Comparison of ENCODE assay signal across 33 cellular contexts in genomic region chr12:132036063-132036683, GRCh38.
"Had no signal": no experiment of that assay in that cellular context is flagged by ENCODE, and none has a peak within 500 bp of the region (broad histone marks: within the 10 kb centered on the region; RNA-seq: fewer than 3 reads in every experiment).

No MANE protein-coding gene starts in this region.

- H3K9me3 Mint-ChIP-seq: activated B cell treated with CpG ODN at 0.5 μM for 24 hours; activated CD8-positive, alpha-beta T cell treated with anti-CD3 and anti-CD28 coated beads for 36 hours; activated naive CD4-positive, alpha-beta T cell treated with anti-CD3 and anti-CD28 coated beads, Interleukin-2, amount 10 ng/mL, durations not matched to agents 7 days and 5 days; activated naive CD4-positive, alpha-beta T cell treated with anti-CD3 and anti-CD28 coated beads, Interleukin-2, amount 50 U/mL, for 72 hours; activated naive CD8-positive, alpha-beta T cell treated with anti-CD3 and anti-CD28 coated beads, Interleukin-2, amount 10 ng/mL, durations not matched to agents 7 days and 5 days; activated T-cell treated with anti-CD3 and anti-CD28 coated beads, Interleukin-2, amount 50 U/mL, for 4 hours; activated T-helper 17 cell treated with anti-CD3 and anti-CD28 coated beads, Interleukin-2, amount 50 U/mL, for 72 hours; brain; central memory CD8-positive, alpha-beta T cell; dendritic cell treated with granulocyte-macrophage colony-stimulating factor and Interleukin-4, amounts not matched to agents 40 ng/mL and 50 ng/mL, for 4 days; endodermal cell had no signal

- FAIRE-seq: TTC549 had no signal

- H3K27me3 Mint-ChIP-seq: activated B cell treated with CpG ODN at 0.5 μM for 24 hours; activated CD8-positive, alpha-beta T cell treated with anti-CD3 and anti-CD28 coated beads for 36 hours; activated naive CD4-positive, alpha-beta T cell treated with anti-CD3 and anti-CD28 coated beads, Interleukin-2, amount 10 ng/mL, durations not matched to agents 7 days and 5 days; activated naive CD8-positive, alpha-beta T cell treated with anti-CD3 and anti-CD28 coated beads, Interleukin-2, amount 10 ng/mL, durations not matched to agents 7 days and 5 days; activated T-helper 17 cell treated with anti-CD3 and anti-CD28 coated beads, Interleukin-2, amount 50 U/mL, for 72 hours; brain; central memory CD8-positive, alpha-beta T cell; dendritic cell treated with granulocyte-macrophage colony-stimulating factor and Interleukin-4, amounts not matched to agents 40 ng/mL and 50 ng/mL, for 4 days had no signal

- ATAC-seq: activated CD4-positive, CD25-positive, alpha-beta regulatory T cell treated with anti-CD3 and anti-CD28 coated beads, Interleukin-2, amount 50 U/mL, for 24 hours; activated CD8-positive, alpha-beta T cell treated with anti-CD3 and anti-CD28 coated beads for 36 hours; activated naive CD4-positive, alpha-beta T cell treated with anti-CD3 and anti-CD28 coated beads, Interleukin-2, amount 50 U/mL, for 72 hours; activated T-cell treated with anti-CD3 and anti-CD28 coated beads, Interleukin-2, amount 50 U/mL, for 4 hours; activated T-helper 17 cell treated with anti-CD3 and anti-CD28 coated beads, Interleukin-2, amount 50 U/mL, for 72 hours; foreskin keratinocyte; gastrocnemius medialis; heart left ventricle had no signal

- H3K4me3 Mint-ChIP-seq: activated B cell treated with CpG ODN at 0.5 μM for 24 hours; activated CD8-positive, alpha-beta T cell treated with anti-CD3 and anti-CD28 coated beads for 36 hours; activated naive CD4-positive, alpha-beta T cell treated with anti-CD3 and anti-CD28 coated beads, Interleukin-2, amount 10 ng/mL, durations not matched to agents 7 days and 5 days; activated naive CD8-positive, alpha-beta T cell treated with anti-CD3 and anti-CD28 coated beads, Interleukin-2, amount 10 ng/mL, durations not matched to agents 7 days and 5 days; activated T-cell treated with anti-CD3 and anti-CD28 coated beads, Interleukin-2, amount 50 U/mL, for 4 hours; activated T-helper 17 cell treated with anti-CD3 and anti-CD28 coated beads, Interleukin-2, amount 50 U/mL, for 72 hours; brain; central memory CD8-positive, alpha-beta T cell; dendritic cell treated with granulocyte-macrophage colony-stimulating factor and Interleukin-4, amounts not matched to agents 40 ng/mL and 50 ng/mL, for 4 days; endodermal cell had no signal

- H3K27me3 ChIP-seq: ascending aorta, breast epithelium, cardiac muscle cell, dorsolateral prefrontal cortex, esophagus muscularis mucosa, foreskin keratinocyte, gastrocnemius medialis, heart left ventricle had no signal

- H3K4me1 ChIP-seq: ascending aorta, breast epithelium, esophagus muscularis mucosa, foreskin keratinocyte had no signal

- H3K27ac ChIP-seq: ascending aorta, breast epithelium, cardiac muscle cell, coronary artery, dorsolateral prefrontal cortex, esophagus muscularis mucosa, foreskin keratinocyte, gastrocnemius medialis, heart left ventricle, VCaP had no signal

- H3K36me3 ChIP-seq: breast epithelium had no signal

- H3K27ac Mint-ChIP-seq: activated B cell treated with CpG ODN at 0.5 μM for 24 hours; activated CD8-positive, alpha-beta T cell treated with anti-CD3 and anti-CD28 coated beads for 36 hours; brain; dendritic cell treated with granulocyte-macrophage colony-stimulating factor and Interleukin-4, amounts not matched to agents 40 ng/mL and 50 ng/mL, for 4 days; endodermal cell had no signal

- H3K9me3 ChIP-seq: ascending aorta, breast epithelium, esophagus muscularis mucosa, gastrocnemius medialis, heart left ventricle had no signal

- H3K4me3 ChIP-seq: ascending aorta, breast epithelium, cardiac muscle cell, coronary artery, dorsolateral prefrontal cortex, esophagus muscularis mucosa, gastrocnemius medialis, heart left ventricle had no signal

- DNase-seq: activated B cell treated with CpG ODN at 0.5 μM for 24 hours; activated CD4-positive, alpha-beta T cell treated with anti-CD3 and anti-CD28 coated beads for 48 hours; activated CD4-positive, alpha-beta T cell treated with anti-CD3 and anti-CD28 coated beads, Interleukin-2, amount 50 U/mL, for 1 hour; activated CD4-positive, alpha-beta T cell treated with anti-CD3 and anti-CD28 coated beads, Interleukin-2, amount 50 U/mL, for 48 hours; activated CD8-positive, alpha-beta memory T cell treated with anti-CD3 and anti-CD28 coated beads for 24 hours; activated CD8-positive, alpha-beta T cell treated with anti-CD3 and anti-CD28 coated beads for 36 hours; activated gamma-delta T cell; activated naive CD4-positive, alpha-beta T cell; activated naive CD4-positive, alpha-beta T cell treated with anti-CD3 and anti-CD28 coated beads, Interleukin-2, amount 10 ng/mL, durations not matched to agents 7 days and 5 days; activated naive CD8-positive, alpha-beta T cell treated with anti-CD3 and anti-CD28 coated beads, Interleukin-2, amount 10 ng/mL, durations not matched to agents 7 days and 5 days; activated T-cell treated with anti-CD3 and anti-CD28 coated beads, Interleukin-2, amount 50 U/mL, for 4 hours; effector memory CD4-positive, alpha-beta T cell; endodermal cell; erythroblast; foreskin keratinocyte; gastrocnemius medialis; glutamatergic neuron; T-helper 2 cell had no signal

- H3K4me1 Mint-ChIP-seq: activated B cell treated with CpG ODN at 0.5 μM for 24 hours; activated naive CD4-positive, alpha-beta T cell treated with anti-CD3 and anti-CD28 coated beads, Interleukin-2, amount 10 ng/mL, durations not matched to agents 7 days and 5 days; activated naive CD8-positive, alpha-beta T cell treated with anti-CD3 and anti-CD28 coated beads, Interleukin-2, amount 10 ng/mL, durations not matched to agents 7 days and 5 days; brain; endodermal cell had no signal
